ENCODE assay signal across 26 cellular contexts in the genomic region with DNA sequence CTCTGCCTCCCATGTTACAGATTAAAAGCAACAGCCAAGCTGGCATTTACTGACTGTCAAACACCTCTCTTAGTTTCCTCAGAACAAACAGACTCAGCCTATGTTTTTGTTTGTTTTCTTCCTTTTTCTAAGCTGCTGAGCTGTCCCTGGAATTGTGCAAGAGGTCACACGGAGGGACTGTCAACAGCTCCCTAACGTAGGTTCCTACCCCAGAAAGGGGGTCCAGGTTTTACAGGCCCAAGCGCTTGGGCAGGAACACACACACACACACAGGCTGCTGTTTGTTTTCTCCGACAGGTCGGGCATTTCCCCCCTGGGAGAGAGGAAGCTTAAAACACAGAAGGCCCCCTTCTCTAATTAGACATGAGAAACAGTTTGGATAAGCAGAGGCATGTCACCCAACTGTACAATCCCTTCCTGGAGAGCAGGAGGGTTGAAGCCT.
A peak's percentile ranks its signal among the peaks of the same experiment; 100 is the strongest.
DNase-seq lines count a peak whose midpoint lies in the region; ATAC-seq, FAIRE-seq and TF ChIP-seq lines count a peak whose summit lies in the region.
"Had no signal": no experiment of that assay in that cellular context is flagged by ENCODE, and none has a peak within 500 bp of the region (broad histone marks: within the 10 kb centered on the region; RNA-seq: fewer than 3 reads in every experiment).

No MANE protein-coding gene starts in this region.

- no peak overlapping the region for H2BK5ac ChIP-seq in neuronal stem cell (ENCODE audit: low read length)

- H3K27me3 Mint-ChIP-seq in MCF 10A (ENCODE audit: insufficient read depth, unreplicated experiment): no peaks in the 10 kb centered on the region
- no peaks in the 10 kb centered on the region for H3K27me3 Mint-ChIP-seq in type B pancreatic cell
- H3K27me3 Mint-ChIP-seq: dendritic cell treated with granulocyte-macrophage colony-stimulating factor and Interleukin-4, amounts not matched to agents 40 ng/mL and 50 ng/mL, for 4 days; stimulated activated memory B cell treated with anti-CD40 and anti-IgM and Interleukin-4, amounts not matched to agents 10 μg/mL and 1 μg/mL and 100 μg/mL, for 72 hours had no signal

- H3K36me3 Mint-ChIP-seq in MCF 10A (ENCODE audit: insufficient read depth, unreplicated experiment) (no peaks in the 10 kb centered on the region), type B pancreatic cell (no peaks in the 10 kb centered on the region)
- H3K36me3 Mint-ChIP-seq: stimulated activated memory B cell treated with anti-CD40 and anti-IgM and Interleukin-4, amounts not matched to agents 10 μg/mL and 1 μg/mL and 100 μg/mL, for 72 hours had no signal

- H3K27ac Mint-ChIP-seq in MCF 10A (ENCODE audit: low read depth, unreplicated experiment) (no peak overlapping the region), type B pancreatic cell (peak overlapping the region; percentile 32)
- H3K27ac Mint-ChIP-seq: dendritic cell treated with granulocyte-macrophage colony-stimulating factor and Interleukin-4, amounts not matched to agents 40 ng/mL and 50 ng/mL, for 4 days; H9; stimulated activated memory B cell treated with anti-CD40 and anti-IgM and Interleukin-4, amounts not matched to agents 10 μg/mL and 1 μg/mL and 100 μg/mL, for 72 hours had no signal

- H4K20me1 ChIP-seq in PC-3 (ENCODE audit: low read length) (no peaks in the 10 kb centered on the region), HepG2 (ENCODE audit: insufficient read depth, low read length) (no peaks in the 10 kb centered on the region)
- H4K20me1 ChIP-seq: BLaER1 had no signal

- no peak overlapping the region for H4K91ac ChIP-seq in neuronal stem cell (ENCODE audit: low read depth, low read length, poor library complexity)

- H3K9ac ChIP-seq in PC-3 (ENCODE audit: low read length) (no peak overlapping the region), HepG2 (ENCODE audit: insufficient read depth, low read depth, low read length) (peak overlapping the region; percentile 70), neuronal stem cell (ENCODE audit: low read depth, low read length, poor library complexity) (no peak overlapping the region)
- H3K9ac ChIP-seq: BLaER1 had no signal

- H3K4me2 ChIP-seq in PC-3 (ENCODE audit: low read length) (peak overlapping the region; percentile 52), HepG2 (ENCODE audit: low read depth, low read length) (peak overlapping the region; percentile 72), neuronal stem cell (ENCODE audit: insufficient read depth, low read length, poor library complexity, severe bottlenecking) (no peak overlapping the region)
- H3K4me2 ChIP-seq: BLaER1 had no signal

- no peak overlapping the region for H2AK5ac ChIP-seq in neuronal stem cell (ENCODE audit: low read depth, low read length)

- H3K18ac ChIP-seq in neuronal stem cell (ENCODE audit: low read length): no peak overlapping the region

- BruUV-seq in MCF 10A (replicated peaks; lab: Mats Ljungman, UMichigan): no TSS peak
- no TSS peak for BruUV-seq in PC-3 (replicated peaks; lab: Mats Ljungman, UMichigan)
- no TSS peak for BruUV-seq in HepG2 (replicated peaks; lab: Mats Ljungman, UMichigan)

- peak; percentile 62 for ATAC-seq in PC-3
- peak; percentile 67 for ATAC-seq in HepG2
- no peak for ATAC-seq in HG03159 (IDR thresholded peaks at IDR 0.05; ENCODE audit: unreplicated experiment)
- no peak for ATAC-seq in HG03571 (IDR thresholded peaks at IDR 0.05; ENCODE audit: unreplicated experiment)
- ATAC-seq: lower lobe of right lung; psoas muscle; stimulated activated memory B cell treated with anti-CD40 and anti-IgM and Interleukin-4, amounts not matched to agents 10 μg/mL and 1 μg/mL and 100 μg/mL, for 72 hours had no signal

- H3K23ac ChIP-seq in neuronal stem cell (ENCODE audit: low read depth, low read length, poor library complexity): no peak overlapping the region

- DNase-seq in breast epithelium (ENCODE audit: low spot score in 2 of 2): no peak
- DNase-seq in MCF 10A (ENCODE audit: unreplicated experiment): no peak
- DNase-seq in PC-3: peak; percentile 23
- DNase-seq in HepG2 (ENCODE audit: low spot score): peak; percentile 98
- no peak for DNase-seq in type B pancreatic cell (ENCODE audit: extremely low spot score, unreplicated experiment)
- no peak for DNase-seq in neuronal stem cell (ENCODE audit: low spot score)
- DNase-seq: activated CD4-positive, alpha-beta T cell treated with anti-CD3 and anti-CD28 coated beads for 48 hours; activated naive CD4-positive, alpha-beta T cell treated with anti-CD3 and anti-CD28 coated beads, Interleukin-2, amount 50 U/mL, for 16 hours; esophagus squamous epithelium; H9; lower lobe of right lung; NCI-H1417 treated with DMSO at 0.1 percent for 48 hours; NCI-H510A; psoas muscle; stimulated activated CD4-positive, alpha-beta T cell treated with anti-CD3 and anti-CD28 coated beads, Interleukin-2, amount 100 ng/mL, for 48 hours had no signal

- H2AFZ ChIP-seq in PC-3 (ENCODE audit: low read length) (peak overlapping the region; percentile 53; the same call in 1 of the 2 replicates), HepG2 (ENCODE audit: low read length) (no peak overlapping the region), neuronal stem cell (ENCODE audit: low read length) (no peak overlapping the region)

- no peaks in the 10 kb centered on the region for H3K4me1 Mint-ChIP-seq in MCF 10A (ENCODE audit: insufficient read depth, unreplicated experiment)
- peaks cover 6% of the 10 kb centered on the region for H3K4me1 Mint-ChIP-seq in type B pancreatic cell (ENCODE audit: unreplicated experiment)
- H3K4me1 Mint-ChIP-seq: stimulated activated memory B cell treated with anti-CD40 and anti-IgM and Interleukin-4, amounts not matched to agents 10 μg/mL and 1 μg/mL and 100 μg/mL, for 72 hours had no signal

- no peak overlapping the region for H2BK12ac ChIP-seq in neuronal stem cell (ENCODE audit: low read length)

- intact Hi-C loops in breast epithelium (cut with DNase I; ENCODE audit: low total_unique reads) (no loop called here), MCF 10A (cut with micrococcal nuclease) (no loop called here), PC-3 (cut with micrococcal nuclease) (loop anchor here (5.0 kb wide), 1 partner anchor 419 kb away; no protein-coding TSS in a partner anchor), HepG2 (cut with micrococcal nuclease; ENCODE audit: unreplicated experiment) (loop anchor here (2.0 to 5.0 kb wide), 3 partner anchors 29 to 766 kb away; no protein-coding TSS in a partner anchor)

- H3K4me1 ChIP-seq in breast epithelium (no peaks in the 10 kb centered on the region), PC-3 (ENCODE audit: insufficient read depth, low read length) (peaks cover 6% of the 10 kb centered on the region), HepG2 (ENCODE audit: insufficient read depth, low read length) (peaks cover 100% of the 10 kb centered on the region), neuronal stem cell (ENCODE audit: control insufficient read depth in 2 of 2, insufficient read depth in 1 of 2, low read depth in 1 of 2, low read length in 2 of 2) (peaks cover 0 to 8% of the 10 kb centered on the region in 2 donors)
- H3K4me1 ChIP-seq: BLaER1, esophagus squamous epithelium, lower lobe of right lung, psoas muscle, suprapubic skin, vagina had no signal

- POLR2A ChIA-PET in MCF 10A (lab: Yijun Ruan, JAX) (interaction anchor here (0.6 kb wide), 1 partner anchor 782 kb away, joined by 3 read pairs; no protein-coding TSS in a partner anchor), PC-3 (lab: Charles Lee; ENCODE audit: unreplicated experiment) (interaction anchor here (0.6 to 0.7 kb wide), 2 partner anchors 8 to 1590 kb away, joined by 5 read pairs; no protein-coding TSS in a partner anchor), HepG2 (lab: Yijun Ruan, JAX) (interaction anchor here (0.9 to 5.5 kb wide), 14 partner anchors 11 to 767 kb away, joined by 3 to 99 read pairs (median 6); partner anchors contain the start of gene TBX3)

- H3K9me3 Mint-ChIP-seq in MCF 10A (ENCODE audit: unreplicated experiment) (no peaks in the 10 kb centered on the region), type B pancreatic cell (no peaks in the 10 kb centered on the region)
- H3K9me3 Mint-ChIP-seq: dendritic cell treated with granulocyte-macrophage colony-stimulating factor and Interleukin-4, amounts not matched to agents 40 ng/mL and 50 ng/mL, for 4 days; H9; stimulated activated memory B cell treated with anti-CD40 and anti-IgM and Interleukin-4, amounts not matched to agents 10 μg/mL and 1 μg/mL and 100 μg/mL, for 72 hours had no signal

- H3K9me2 ChIP-seq in PC-3 (replicated peaks; ENCODE audit: low read length): no peaks in the 10 kb centered on the region

- TF ChIP-seq CTCF in breast epithelium (IDR thresholded peaks at IDR 0.05) (no peak), MCF 10A (IDR thresholded peaks at IDR 0.05; ENCODE audit: unreplicated experiment) (no peak), PC-3 (conservative IDR thresholded peaks at IDR 0.05; ENCODE audit: low read depth, low read length) (no peak), HepG2 (CRISPR knock-in tag; IDR thresholded peaks at IDR 0.05) (0 out of 2 replicates have a peak, but pooled peaks have one; percentile 15), type B pancreatic cell (conservative IDR thresholded peaks at IDR 0.05) (no peak)

- H3K36me3 ChIP-seq in breast epithelium (no peaks in the 10 kb centered on the region), PC-3 (ENCODE audit: low read depth, low read length) (no peaks in the 10 kb centered on the region), HepG2 (replicated peaks in 1 of 2; ENCODE audit: control insufficient read depth in 1 of 2, insufficient read depth in 2 of 2, low read length in 2 of 2) (no peaks in the 10 kb centered on the region), neuronal stem cell (replicated peaks in 1 of 2; ENCODE audit: control insufficient read depth in 2 of 2, insufficient read depth in 2 of 2, low read length in 2 of 2) (no peaks in the 10 kb centered on the region)
- H3K36me3 ChIP-seq: BLaER1, cardiac muscle cell, esophagus squamous epithelium, lower lobe of right lung, neutrophil, suprapubic skin, vagina had no signal

- TF ChIP-seq EP300 in HepG2 (IDR thresholded peaks at IDR 0.05; ENCODE audit: low read depth in 2 of 2, low read length in 2 of 2): peak; percentile 73 to 99; a peak in 3 of 4 replicates
- TF ChIP-seq EP300 in HepG2 (CRISPR knock-in tag; IDR thresholded peaks at IDR 0.05; ENCODE audit: borderline replicate concordance): peak; percentile 98

- H4K8ac ChIP-seq in neuronal stem cell (ENCODE audit: low read depth, low read length): no peak overlapping the region

- H3K4me3 ChIP-seq in breast epithelium (no peak overlapping the region), PC-3 (ENCODE audit: low read length) (no peak overlapping the region), HepG2 (replicated peaks in 1 of 3; ENCODE audit: insufficient read depth in 1 of 3, low read depth in 2 of 3, low read length in 3 of 3) (no peak overlapping the region), neuronal stem cell (ENCODE audit: low read length in 2 of 2) (no peak overlapping the region)
- H3K4me3 ChIP-seq: BLaER1, cardiac muscle cell, esophagus squamous epithelium, lower lobe of right lung, psoas muscle, skin epidermis, suprapubic skin, vagina had no signal

- H2BK15ac ChIP-seq in neuronal stem cell (ENCODE audit: low read length): no peak overlapping the region

- H3K79me2 ChIP-seq in PC-3 (ENCODE audit: low read length): no peaks in the 10 kb centered on the region
- H3K79me2 ChIP-seq in HepG2 (ENCODE audit: insufficient read depth, low read length): no peaks in the 10 kb centered on the region

- no peaks in the 10 kb centered on the region for H3K9me3 ChIP-seq in breast epithelium
- H3K9me3 ChIP-seq in PC-3 (ENCODE audit: low read length): no peaks in the 10 kb centered on the region
- no peaks in the 10 kb centered on the region for H3K9me3 ChIP-seq in HepG2 (ENCODE audit: low read length)
- H3K9me3 ChIP-seq in neuronal stem cell (replicated peaks in 1 of 2; ENCODE audit: control insufficient read depth in 2 of 2, insufficient read depth in 1 of 2, low read depth in 1 of 2, low read length in 2 of 2): no peaks in the 10 kb centered on the region
- H3K9me3 ChIP-seq: BLaER1, esophagus squamous epithelium, lower lobe of right lung, neutrophil, psoas muscle, suprapubic skin, vagina had no signal

- H3K27ac ChIP-seq in breast epithelium (peak overlapping the region; percentile 8 to 51), PC-3 (ENCODE audit: low read length) (no peak overlapping the region), HepG2 (ENCODE audit: extremely low read length, insufficient read depth, low read length) (peak overlapping the region; percentile 86), neuronal stem cell (replicated peaks; ENCODE audit: low read length) (no peak overlapping the region)
- H3K27ac ChIP-seq: BLaER1, cardiac muscle cell, esophagus squamous epithelium, HL-60, lower lobe of right lung, neutrophil, psoas muscle, skin epidermis, suprapubic skin, vagina had no signal

- CTCF ChIA-PET in MCF 10A (lab: Yijun Ruan, JAX) (interaction anchor here (0.5 to 0.6 kb wide), 2 partner anchors 33 to 773 kb away, joined by 3 to 4 read pairs; no protein-coding TSS in a partner anchor), PC-3 (lab: Charles Lee) (no interaction called here), HepG2 (lab: Yijun Ruan, JAX; ENCODE audit: low intra/inter-chr PET ratio, low total read pairs) (no interaction called here)

- H3K27me3 ChIP-seq in breast epithelium (no peaks in the 10 kb centered on the region), PC-3 (ENCODE audit: low read length) (no peaks in the 10 kb centered on the region), HepG2 (ENCODE audit: control insufficient read depth in 1 of 2, insufficient read depth in 2 of 2, low read length in 2 of 2) (no peaks in the 10 kb centered on the region), neuronal stem cell (ENCODE audit: control insufficient read depth in 3 of 3, insufficient read depth in 3 of 3, low read depth in 1 of 3, low read length in 3 of 3) (no peaks in the 10 kb centered on the region)
- H3K27me3 ChIP-seq: BLaER1, cardiac muscle cell, esophagus squamous epithelium, neutrophil, suprapubic skin, vagina had no signal

- peak; percentile 92 for FAIRE-seq in HepG2 (lab: Jason Lieb, UNC)

- H3K79me1 ChIP-seq in neuronal stem cell (ENCODE audit: low read depth, low read length): no peaks in the 10 kb centered on the region

- no peak overlapping the region for H2BK120ac ChIP-seq in neuronal stem cell (ENCODE audit: low read depth, low read length)

- in situ Hi-C loops in HepG2 (cut with HindIII; ENCODE audit: extremely low pct_ligation_motif_present, low pct_unique_long_range_greater_than_20kb): no loop called here

- no peak overlapping the region for H3K4ac ChIP-seq in neuronal stem cell (ENCODE audit: low read length)

- peak; percentile 61 for TF ChIP-seq RAD21 in HepG2 (CRISPR knock-in tag; IDR thresholded peaks at IDR 0.05)

- H3K4me3 Mint-ChIP-seq in MCF 10A (ENCODE audit: unreplicated experiment) (no peak overlapping the region), type B pancreatic cell (no peak overlapping the region)
- H3K4me3 Mint-ChIP-seq: dendritic cell treated with granulocyte-macrophage colony-stimulating factor and Interleukin-4, amounts not matched to agents 40 ng/mL and 50 ng/mL, for 4 days; H9; stimulated activated memory B cell treated with anti-CD40 and anti-IgM and Interleukin-4, amounts not matched to agents 10 μg/mL and 1 μg/mL and 100 μg/mL, for 72 hours had no signal

- TF ChIP-seq POLR2A in breast epithelium (IDR thresholded peaks at IDR 0.05) (no peak), HepG2 (IDR thresholded peaks at IDR 0.05; ENCODE audit: insufficient read depth in 1 of 2, low read depth in 2 of 2, low read length in 2 of 2) (no peak)

- H3F3A ChIP-seq in PC-3 (ENCODE audit: low read length, unreplicated experiment): no peaks in the 10 kb centered on the region

- no peak overlapping the region for H3K14ac ChIP-seq in neuronal stem cell (ENCODE audit: low read length)

- 0% methylated on average over 5 of the region's 5 CpGs for WGBS in HepG2 (ENCODE audit: low lambda C conversion rate)
- no CpG with 5 or more reads among the region's 5 CpGs for WGBS in neuronal stem cell (ENCODE audit: extremely low coverage in 2 of 2, insufficient read length in 2 of 2, insufficient replicate concordance in 1 of 2), 2 donors

Comparison
In these comparisons a context has a peak if more than half of its experiments do, and no peak if none do; other contexts are left out.
1. DNase-seq: peak in PC-3 (single experiment) and HepG2 (single experiment); none in breast epithelium (0 of 2), MCF 10A (single experiment), type B pancreatic cell (single experiment) and neuronal stem cell (single experiment).
2. H3K27ac ChIP-seq: peak in breast epithelium (2 of 2) and HepG2 (single experiment); none in PC-3 (single experiment) and neuronal stem cell (single experiment).
3. ATAC-seq: peak in PC-3 (single experiment) and HepG2 (single experiment); none in HG03159 (single experiment) and HG03571 (single experiment).
4. intact Hi-C loops: an anchor here in PC-3 (5.0 kb wide) and HepG2 (2.0 to 5.0 kb wide); none called in breast epithelium and MCF 10A.